Comparison of ENCODE assay signal across 8 cellular contexts in the genomic region with DNA sequence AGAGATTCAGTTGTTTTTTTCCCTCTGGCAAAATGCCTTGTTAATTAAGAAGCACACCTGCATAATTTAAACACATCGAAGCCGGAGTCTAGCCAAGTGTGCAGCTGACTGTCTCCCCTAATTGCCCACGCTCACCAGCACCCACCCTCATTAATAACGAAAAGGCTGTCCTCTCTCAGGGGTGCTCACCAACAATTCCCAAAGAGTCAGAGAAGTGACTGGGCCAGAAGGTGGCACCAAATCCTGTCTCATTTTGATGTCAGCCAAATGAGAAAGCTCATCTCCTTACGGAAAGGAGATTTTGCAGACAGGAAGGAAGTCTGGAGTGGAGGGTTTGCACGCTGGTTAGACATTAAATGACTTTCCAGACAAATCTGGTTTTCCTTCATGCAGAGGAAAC.
DNase-seq lines count a peak whose midpoint lies in the region; ATAC-seq and TF ChIP-seq lines count a peak whose summit lies in the region.

No MANE protein-coding gene starts in this region.

- peak; percentile 4 for TF ChIP-seq CTCF in astrocyte of the spinal cord (IDR thresholded peaks at IDR 0.05; ENCODE audit: low read depth, low read length)
- no peak for TF ChIP-seq CTCF in gastrocnemius medialis (IDR thresholded peaks at IDR 0.05 in 4 of 5, conservative IDR thresholded peaks at IDR 0.05 in 1 of 5)

- no peaks in the 10 kb centered on the region for H3K27me3 ChIP-seq in gastrocnemius medialis

- H3K27ac ChIP-seq in gastrocnemius medialis = no peak overlapping the region

- no peak overlapping the region for H3K4me3 ChIP-seq in astrocyte of the spinal cord (ENCODE audit: low read depth, low read length)
- H3K4me3 ChIP-seq in gastrocnemius medialis = no peak overlapping the region

- H3K36me3 ChIP-seq in gastrocnemius medialis = no peaks in the 10 kb centered on the region

- H3K4me1 ChIP-seq in gastrocnemius medialis = no peaks in the 10 kb centered on the region

- intact Hi-C loops in gastrocnemius medialis (cut with DNase I; ENCODE audit: low total_unique reads) = no loop called here

- in situ Hi-C loops in astrocyte of the spinal cord (cut with HindIII; ENCODE audit: low sequenced_read_pairs) (no loop called here), ACHN (cut with HindIII; ENCODE audit: low pct_ligation_motif_present, low pct_unique_long_range_greater_than_20kb, low sequenced_read_pairs) (no loop called here), gastrocnemius medialis (cut with MboI; ENCODE audit: low sequenced_read_pairs in 4 of 4) (no loop called here)

- DNase-seq in H4 (ENCODE audit: low spot score) (peak; percentile 42), NCI-H1930 (lab: John Stamatoyannopoulos, UW) (peak; percentile 68 to 70), astrocyte of the spinal cord (ENCODE audit: low read depth, low spot score) (no peak), myocyte (ENCODE audit: low read depth) (peak; percentile 17), activated gamma-delta T cell treated with Interleukin-2 at 50 U/mL for 16 hours (no peak), ACHN (no peak), gastrocnemius medialis (no peak)

- ATAC-seq in GM21423 (IDR thresholded peaks at IDR 0.05; ENCODE audit: unreplicated experiment) (no peak), gastrocnemius medialis (no peak)

- TF ChIP-seq POLR2A in gastrocnemius medialis (IDR thresholded peaks at IDR 0.05) = no peak

- H3K9me3 ChIP-seq in gastrocnemius medialis = no peaks in the 10 kb centered on the region

Comparison
In these comparisons a context has a peak if more than half of its experiments do, and no peak if none do; other contexts are left out.
1. DNase-seq: peak in H4 (single experiment), NCI-H1930 (2 of 2) and myocyte (single experiment); none in astrocyte of the spinal cord (single experiment), activated gamma-delta T cell treated with Interleukin-2 at 50 U/mL for 16 hours (single experiment), ACHN (single experiment) and gastrocnemius medialis (0 of 2).